Comparison of ENCODE assay signal across 15 cellular contexts in the genomic region with DNA sequence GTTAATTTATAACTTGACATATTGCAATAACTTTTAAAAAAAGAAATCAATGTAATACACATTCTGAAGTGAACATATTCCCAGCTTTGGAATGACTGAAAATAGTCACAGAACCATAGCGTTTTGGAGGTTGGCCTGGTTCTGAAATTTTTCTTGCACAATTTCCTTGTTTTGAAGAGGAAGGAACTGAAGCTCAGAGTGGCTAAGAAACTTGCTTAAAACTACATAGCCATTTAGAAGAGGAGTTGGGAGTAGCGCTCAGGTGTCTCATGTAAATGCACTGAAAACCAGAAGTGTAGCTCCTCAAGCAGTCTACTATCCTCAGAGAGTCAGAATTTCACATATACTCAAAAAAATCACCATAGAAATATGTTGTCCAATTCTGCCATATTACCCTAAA. TPM values are rescaled to one million over a fixed set of nuclear protein-coding genes. Genes with fewer than 3 reads are reported as not detected.
A peak's percentile ranks its signal among the peaks of the same experiment; 100 is the strongest.
DNase-seq lines count a peak whose midpoint lies in the region; ATAC-seq and TF ChIP-seq lines count a peak whose summit lies in the region.
"Had no signal": no experiment of that assay in that cellular context is flagged by ENCODE, and none has a peak within 500 bp of the region (broad histone marks: within the 10 kb centered on the region; RNA-seq: fewer than 3 reads in every experiment).

No MANE protein-coding gene starts in this region.

- intact Hi-C loops in posterior vena cava (cut with DNase I) = no loop called here

- no peaks in the 10 kb centered on the region for H3K9me3 Mint-ChIP-seq in activated T-helper 17 cell treated with anti-CD3 and anti-CD28 coated beads, Interleukin-2, amount 50 U/mL, for 72 hours
- no peaks in the 10 kb centered on the region for H3K9me3 Mint-ChIP-seq in nephron progenitor cell

- H3K27me3 ChIP-seq in HL-60 (ENCODE audit: insufficient read depth, poor library complexity, severe bottlenecking) = no peaks in the 10 kb centered on the region

- ATAC-seq in activated T-helper 17 cell treated with anti-CD3 and anti-CD28 coated beads, Interleukin-2, amount 50 U/mL, for 72 hours (replicated peaks) = no peak
- no peak for ATAC-seq in HG03196 (IDR thresholded peaks at IDR 0.05; ENCODE audit: unreplicated experiment)

- H3K36me3 Mint-ChIP-seq in activated T-helper 17 cell treated with anti-CD3 and anti-CD28 coated beads, Interleukin-2, amount 50 U/mL, for 72 hours (ENCODE audit: low read depth) = peaks cover 98% of the 10 kb centered on the region
- H3K36me3 Mint-ChIP-seq in nephron progenitor cell (ENCODE audit: low read depth) = peaks cover 77% of the 10 kb centered on the region

- peaks cover 29% of the 10 kb centered on the region for H3K4me1 Mint-ChIP-seq in activated T-helper 17 cell treated with anti-CD3 and anti-CD28 coated beads, Interleukin-2, amount 50 U/mL, for 72 hours
- no peaks in the 10 kb centered on the region for H3K4me1 Mint-ChIP-seq in nephron progenitor cell

- H3K4me3 Mint-ChIP-seq in activated T-helper 17 cell treated with anti-CD3 and anti-CD28 coated beads, Interleukin-2, amount 50 U/mL, for 72 hours = no peak overlapping the region
- H3K4me3 Mint-ChIP-seq in nephron progenitor cell = no peak overlapping the region

- H3K27ac ChIP-seq in HL-60 (replicated peaks) = peak overlapping the region; percentile 21
- H3K27ac ChIP-seq in coronary artery = no peak overlapping the region

- DNase-seq in SKM-1 treated with dmso at 0.1 percent for 144 hours (lab: John Stamatoyannopoulos, UW; ENCODE audit: unreplicated experiment) = peak; percentile 42
- DNase-seq in SKM-1 (lab: John Stamatoyannopoulos, UW; ENCODE audit: unreplicated experiment) = no peak
- peak; percentile 38 to 67 for DNase-seq in HL-60 (ENCODE audit: low read depth in 1 of 2, low spot score in 1 of 2)
- no peak for DNase-seq in nephron progenitor cell
- DNase-seq in coronary artery (ENCODE audit: low spot score) = no peak
- no peak for DNase-seq in posterior vena cava (ENCODE audit: low spot score)
- DNase-seq: 8988T, amygdala, Calu3, kidney glomerular epithelial cell, NCI-H187, NCI-H510A had no signal

- H3K4me3 ChIP-seq in HL-60 (replicated peaks; ENCODE audit: insufficient read depth, low read length) (no peak overlapping the region), coronary artery (no peak overlapping the region)

- peak overlapping the region; percentile 69 for H3K27ac Mint-ChIP-seq in activated T-helper 17 cell treated with anti-CD3 and anti-CD28 coated beads, Interleukin-2, amount 50 U/mL, for 72 hours
- H3K27ac Mint-ChIP-seq in nephron progenitor cell = peak overlapping the region; percentile 59
- H3K27ac Mint-ChIP-seq: progenitor cell of endocrine pancreas had no signal

- H3K27me3 Mint-ChIP-seq in activated T-helper 17 cell treated with anti-CD3 and anti-CD28 coated beads, Interleukin-2, amount 50 U/mL, for 72 hours = no peaks in the 10 kb centered on the region
- H3K27me3 Mint-ChIP-seq in nephron progenitor cell (ENCODE audit: low read depth, poor library complexity) = no peaks in the 10 kb centered on the region
- H3K27me3 Mint-ChIP-seq: progenitor cell of endocrine pancreas had no signal

- TF ChIP-seq CTCF in HL-60 (IDR thresholded peaks at IDR 0.05; ENCODE audit: insufficient read depth, low read length) = no peak
- TF ChIP-seq CTCF in nephron progenitor cell (IDR thresholded peaks at IDR 0.05) = no peak
- no peak for TF ChIP-seq CTCF in coronary artery (IDR thresholded peaks at IDR 0.05)

RNA-seq across cellular contexts. Expression of a gene that starts 41.2 kb away (rescaled TPM):
- 100 to 1,000 TPM; 161 to 192 TPM for total RNA-seq in activated T-helper 17 cell treated with anti-CD3 and anti-CD28 coated beads, Interleukin-2, amount 50 U/mL, for 72 hours
- 10 to 100 TPM; 74.4 to 88.0 TPM for total RNA-seq in posterior vena cava

Comparison
In these comparisons a context has a peak if more than half of its experiments do, and no peak if none do; other contexts are left out.
1. DNase-seq: peak in SKM-1 treated with dmso at 0.1 percent for 144 hours (single experiment) and HL-60 (2 of 2); none in SKM-1 (single experiment), nephron progenitor cell (single experiment), coronary artery (single experiment) and posterior vena cava (single experiment).